ENCODE assay signal across 7 cellular contexts in genomic region chr2:43127208-43127940, GRCh38.
DNase-seq lines count a peak whose midpoint lies in the region; ATAC-seq and TF ChIP-seq lines count a peak whose summit lies in the region.

No MANE protein-coding gene starts in this region.

- H3K9me3 ChIP-seq in OCI-LY1 (ENCODE audit: low read length) = no peaks in the 10 kb centered on the region

- peaks cover 7% of the 10 kb centered on the region; the same call in 1 of the 2 replicates for H3F3A ChIP-seq in OCI-LY1 (ENCODE audit: insufficient read depth, low read length)

- TF ChIP-seq CTCF in OCI-LY1 (IDR thresholded peaks at IDR 0.05; ENCODE audit: low read length) = peak; percentile 95
- TF ChIP-seq CTCF in fibroblast of villous mesenchyme (IDR thresholded peaks at IDR 0.05; ENCODE audit: insufficient read depth, low read depth, low read length) = peak; percentile 58

- H3K4me3 ChIP-seq in OCI-LY1 (ENCODE audit: low read depth, low read length, poor library complexity, severe bottlenecking) (no peak overlapping the region), fibroblast of villous mesenchyme (ENCODE audit: low read depth, low read length) (no peak overlapping the region)

- DNase-seq in activated T-cell treated with anti-CD3 and anti-CD28 coated beads for 48 hours (ENCODE audit: low read depth) (peak; percentile 87), fibroblast of villous mesenchyme (ENCODE audit: low read depth) (no peak), posterior vena cava (ENCODE audit: low spot score) (peak; percentile 93)

- peak overlapping the region; percentile 4; the same call in 1 of the 2 replicates for H3K4me2 ChIP-seq in OCI-LY1 (ENCODE audit: low read length)

- no peaks in the 10 kb centered on the region for H4K20me1 ChIP-seq in OCI-LY1 (ENCODE audit: insufficient read depth, low read length)

- H3K9me2 ChIP-seq in OCI-LY1 (ENCODE audit: low read depth, low read length) = no peaks in the 10 kb centered on the region

- intact Hi-C loops in posterior vena cava (cut with DNase I) = loop anchor here in 1 of 2 donors (10.0 kb wide), 1 partner anchor 87 kb away; no protein-coding TSS in a partner anchor

- peak; percentile 35 for ATAC-seq in GM18909 (IDR thresholded peaks at IDR 0.05; ENCODE audit: poor library complexity, unreplicated experiment)
- no peak for ATAC-seq in HG02623 (IDR thresholded peaks at IDR 0.05; ENCODE audit: unreplicated experiment)
- no peak for ATAC-seq in HG03175 (IDR thresholded peaks at IDR 0.05; ENCODE audit: unreplicated experiment)

- H3K4me1 ChIP-seq in OCI-LY1 (ENCODE audit: insufficient read depth, low read length, severe bottlenecking) = peaks cover 63% of the 10 kb centered on the region

- H3K9ac ChIP-seq in OCI-LY1 (ENCODE audit: low read length) = peak overlapping the region; percentile 21; the same call in 1 of the 2 replicates

- no peaks in the 10 kb centered on the region for H3K27me3 ChIP-seq in OCI-LY1 (ENCODE audit: insufficient read depth, low read length)

- H2AFZ ChIP-seq in OCI-LY1 (ENCODE audit: low read length) = no peak overlapping the region

- no peaks in the 10 kb centered on the region for H3K79me2 ChIP-seq in OCI-LY1 (ENCODE audit: insufficient read depth, low read length)

- peak overlapping the region; percentile 100 for H3K27ac ChIP-seq in OCI-LY1 (ENCODE audit: low read depth, low read length, poor library complexity, severe bottlenecking)

- no peaks in the 10 kb centered on the region for H3K36me3 ChIP-seq in OCI-LY1 (ENCODE audit: insufficient read depth, low read length)
